29 cellular contexts compared by ENCODE assay signal in genomic region chr1:98084188-98084587, GRCh38.
"Had no signal": no experiment of that assay in that cellular context is flagged by ENCODE, and none has a peak within 500 bp of the region (broad histone marks: within the 10 kb centered on the region; RNA-seq: fewer than 3 reads in every experiment).

No MANE protein-coding gene starts in this region.

- H3K36me3 ChIP-seq: lower lobe of right lung, neutrophil, pancreas, prostate gland, stomach, tibial artery, upper lobe of right lung, WERI-Rb-1 had no signal

- H3K4me1 ChIP-seq: lower lobe of right lung, pancreas, prostate gland, upper lobe of right lung had no signal

- ATAC-seq: activated CD4-positive, CD25-positive, alpha-beta regulatory T cell treated with anti-CD3 and anti-CD28 coated beads, Interleukin-2, amount 50 U/mL, for 24 hours; effector memory CD8-positive, alpha-beta T cell; left lobe of liver; lower lobe of right lung; pancreas; stimulated activated naive B cell treated with anti-CD40 and anti-IgM and Interleukin-4, amounts not matched to agents 10 μg/mL and 1 μg/mL and 100 μg/mL, for 72 hours; upper lobe of right lung had no signal

- H3K9me3 ChIP-seq: lower lobe of right lung, neutrophil, pancreas, prostate gland, stomach, tibial artery, upper lobe of right lung had no signal

- H3K27ac ChIP-seq: lower lobe of right lung, neutrophil, pancreas, prostate gland, stomach, tibial artery, upper lobe of right lung, WERI-Rb-1 had no signal

- DNase-seq: activated CD4-positive, alpha-beta T cell treated with anti-CD3 and anti-CD28 coated beads for 48 hours; activated CD4-positive, alpha-beta T cell treated with anti-CD3 and anti-CD28 coated beads, Interleukin-2, amount 50 U/mL, for 48 hours; activated CD8-positive, alpha-beta memory T cell treated with anti-CD3 and anti-CD28 coated beads for 24 hours; activated CD8-positive, alpha-beta memory T cell treated with anti-CD3 and anti-CD28 coated beads, Interleukin-2, amount 50 U/mL, for 4 hours; activated gamma-delta T cell; activated naive CD4-positive, alpha-beta T cell treated with anti-CD3 and anti-CD28 coated beads, Interleukin-2, amount 10 ng/mL, durations not matched to agents 7 days and 5 days; activated naive CD8-positive, alpha-beta T cell treated with anti-CD3 and anti-CD28 coated beads, Interleukin-2, amount 10 ng/mL, durations not matched to agents 7 days and 5 days; activated T-cell treated with anti-CD3 and anti-CD28 coated beads, Interleukin-2, amount 50 U/mL, for 1 hour; amniotic stem cell; caudate nucleus; cortex of kidney; effector memory CD8-positive, alpha-beta T cell; erythroblast; kidney glomerular epithelial cell; lower lobe of right lung; mesendoderm; pancreas; stimulated activated CD4-positive, alpha-beta T cell treated with anti-CD3 and anti-CD28 coated beads, Interleukin-15, amount 100 ng/mL, for 24 hours; stimulated activated CD4-positive, alpha-beta T cell treated with anti-CD3 and anti-CD28 coated beads, Interleukin-2, amount 100 ng/mL, for 24 hours; stimulated activated naive B cell treated with anti-CD40 and anti-IgM and Interleukin-4, amounts not matched to agents 10 μg/mL and 1 μg/mL and 100 μg/mL, for 72 hours; stomach; T-helper 9 cell; tibial artery; upper lobe of right lung; WERI-Rb-1 had no signal

- H3K27me3 ChIP-seq: neutrophil, pancreas, stomach, tibial artery, upper lobe of right lung had no signal

- H3K4me3 ChIP-seq: lower lobe of right lung, pancreas, prostate gland, stomach, tibial artery, upper lobe of right lung had no signal
